Comparison of ENCODE assay signal across 8 cellular contexts in the genomic region with DNA sequence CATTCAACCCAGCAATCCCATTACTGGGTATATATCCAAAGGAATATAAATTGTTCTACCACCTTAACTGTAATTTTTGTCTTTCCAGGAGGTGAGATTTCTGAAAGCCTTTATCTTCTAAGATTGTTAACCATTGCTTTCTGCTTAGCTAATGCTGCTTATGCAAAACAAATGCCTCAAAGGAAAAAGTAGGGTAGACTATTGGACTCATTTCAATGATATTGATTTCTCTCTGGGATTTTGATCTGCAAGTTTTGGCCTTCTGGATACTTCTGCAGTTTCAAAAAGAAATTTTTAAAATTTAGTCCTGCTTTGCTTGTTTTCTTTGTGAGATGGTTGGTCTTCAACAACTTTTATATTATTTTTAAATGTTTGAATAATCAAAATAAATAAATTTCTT.
"Had no signal": no experiment of that assay in that cellular context is flagged by ENCODE, and none has a peak within 500 bp of the region (broad histone marks: within the 10 kb centered on the region; RNA-seq: fewer than 3 reads in every experiment).

No MANE protein-coding gene starts in this region.

- DNase-seq: GDM1, GF-D8 had no signal

- ATAC-seq: GM12878 had no signal

- FAIRE-seq: G401.6, GM12878, GM12891, GM12892, GM18507, GM19239 had no signal

- H3K4me3 ChIP-seq: GM12878 had no signal
